ENCODE assay signal across 22 cellular contexts in the genomic region with DNA sequence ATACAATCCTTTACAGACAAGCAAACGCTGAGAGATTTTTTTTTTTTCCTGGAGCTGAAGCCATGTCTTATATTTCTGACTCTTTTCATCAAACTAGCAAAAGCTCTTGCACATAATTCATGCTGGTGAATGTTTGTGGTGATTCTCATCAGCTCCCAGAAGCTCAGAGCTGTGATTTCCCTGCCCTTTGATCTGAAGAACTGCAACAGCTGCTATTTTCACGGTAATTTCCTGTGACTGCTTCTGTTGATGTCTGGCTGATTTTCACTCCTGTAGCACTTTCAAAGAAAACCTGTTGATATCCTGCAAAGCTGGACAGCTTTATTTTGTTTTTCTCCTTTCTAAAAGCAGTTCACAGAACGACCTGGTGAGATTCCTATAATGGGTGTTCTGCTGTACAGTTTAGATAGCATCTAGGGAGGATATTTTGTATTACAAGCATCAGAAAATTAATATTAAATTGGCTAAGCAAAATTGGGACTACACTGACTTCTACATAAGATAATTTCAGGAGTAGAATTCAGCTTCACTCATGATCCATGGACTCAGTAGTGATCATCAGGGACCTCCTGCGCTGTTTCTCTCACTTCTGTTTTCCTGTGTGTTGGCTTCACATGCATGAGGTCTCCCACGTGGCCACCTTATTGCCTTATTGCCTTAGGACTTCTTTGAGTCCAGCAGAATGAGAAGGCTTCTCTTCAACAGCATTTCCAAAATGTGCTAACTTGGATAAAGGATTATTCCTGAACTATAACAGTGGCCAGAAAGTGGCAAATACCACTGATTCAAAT.
"Had no signal": no experiment of that assay in that cellular context is flagged by ENCODE, and none has a peak within 500 bp of the region (broad histone marks: within the 10 kb centered on the region; RNA-seq: fewer than 3 reads in every experiment).

No MANE protein-coding gene starts in this region.

- H3K4me1 Mint-ChIP-seq: activated CD4-positive, alpha-beta T cell treated with anti-CD3 and anti-CD28 coated beads for 36 hours; stimulated activated effector memory CD8-positive, alpha-beta T cell treated with anti-CD3 and anti-CD28 coated beads, Interleukin-12 subunit alpha, Interleukin-12 subunit beta, amount 100 ng/mL, for 72 hours had no signal

- H3K27me3 Mint-ChIP-seq: activated CD4-positive, alpha-beta memory T cell treated with anti-CD3 and anti-CD28 coated beads for 36 hours; activated CD4-positive, alpha-beta T cell treated with anti-CD3 and anti-CD28 coated beads for 36 hours; activated naive CD8-positive, alpha-beta T cell had no signal

- H3K4me3 Mint-ChIP-seq: activated CD4-positive, alpha-beta memory T cell treated with anti-CD3 and anti-CD28 coated beads for 36 hours; activated CD4-positive, alpha-beta T cell treated with anti-CD3 and anti-CD28 coated beads for 36 hours; activated naive CD8-positive, alpha-beta T cell; stimulated activated effector memory CD8-positive, alpha-beta T cell treated with anti-CD3 and anti-CD28 coated beads, Interleukin-12 subunit alpha, Interleukin-12 subunit beta, amount 100 ng/mL, for 72 hours; T-helper 2 cell treated with Interferon-gamma antibody and Interleukin-4, amounts not matched to agents 5 μg/mL and 100 μg/mL, for 36 hours; WTC11 had no signal

- H3K27ac ChIP-seq: cardiac muscle cell, dorsolateral prefrontal cortex, epithelial cell of prostate, left ventricle myocardium inferior, psoas muscle, stomach, vagina had no signal

- H3K27ac Mint-ChIP-seq: activated CD4-positive, alpha-beta memory T cell treated with anti-CD3 and anti-CD28 coated beads for 36 hours; activated CD4-positive, alpha-beta T cell treated with anti-CD3 and anti-CD28 coated beads for 36 hours; activated naive CD8-positive, alpha-beta T cell; stimulated activated effector memory CD8-positive, alpha-beta T cell treated with anti-CD3 and anti-CD28 coated beads, Interleukin-12 subunit alpha, Interleukin-12 subunit beta, amount 100 ng/mL, for 72 hours; T-helper 2 cell treated with Interferon-gamma antibody and Interleukin-4, amounts not matched to agents 5 μg/mL and 100 μg/mL, for 36 hours; WTC11 had no signal

- H3K27me3 ChIP-seq: cardiac muscle cell, stomach, vagina had no signal

- H3K36me3 Mint-ChIP-seq: activated CD4-positive, alpha-beta memory T cell treated with anti-CD3 and anti-CD28 coated beads for 36 hours; activated naive CD8-positive, alpha-beta T cell; stimulated activated effector memory CD8-positive, alpha-beta T cell treated with anti-CD3 and anti-CD28 coated beads, Interleukin-12 subunit alpha, Interleukin-12 subunit beta, amount 100 ng/mL, for 72 hours; WTC11 had no signal

- ATAC-seq: activated CD4-positive, alpha-beta T cell treated with anti-CD3 and anti-CD28 coated beads for 36 hours; psoas muscle; right cardiac atrium; stimulated activated effector memory CD8-positive, alpha-beta T cell treated with anti-CD3 and anti-CD28 coated beads, Interleukin-12 subunit alpha, Interleukin-12 subunit beta, amount 100 ng/mL, for 72 hours; WTC11 had no signal

- H3K4me3 ChIP-seq: cardiac muscle cell, dorsolateral prefrontal cortex, left ventricle myocardium inferior, psoas muscle, stomach, vagina had no signal

- H3K4me1 ChIP-seq: left ventricle myocardium inferior, psoas muscle, stomach, vagina had no signal

- DNase-seq: activated CD4-positive, alpha-beta memory T cell treated with anti-CD3 and anti-CD28 coated beads for 36 hours; activated CD4-positive, alpha-beta T cell treated with anti-CD3 and anti-CD28 coated beads for 36 hours; activated T-cell treated with anti-CD3 and anti-CD28 coated beads for 4 hours; amniotic stem cell; dorsolateral prefrontal cortex; foreskin fibroblast; glutamatergic neuron; hippocampal formation; left ventricle myocardium inferior; psoas muscle; right cardiac atrium; small intestine; stimulated activated CD4-positive, alpha-beta T cell treated with anti-CD3 and anti-CD28 coated beads, Interleukin-4, amount 100 ng/mL, for 1 hour; stomach; trophoblast cell had no signal

- H3K36me3 ChIP-seq: cardiac muscle cell, left ventricle myocardium inferior, stomach, vagina had no signal

- H3K9me3 ChIP-seq: psoas muscle, stomach, vagina had no signal
